17 cellular contexts compared by ENCODE assay signal in the genomic region with DNA sequence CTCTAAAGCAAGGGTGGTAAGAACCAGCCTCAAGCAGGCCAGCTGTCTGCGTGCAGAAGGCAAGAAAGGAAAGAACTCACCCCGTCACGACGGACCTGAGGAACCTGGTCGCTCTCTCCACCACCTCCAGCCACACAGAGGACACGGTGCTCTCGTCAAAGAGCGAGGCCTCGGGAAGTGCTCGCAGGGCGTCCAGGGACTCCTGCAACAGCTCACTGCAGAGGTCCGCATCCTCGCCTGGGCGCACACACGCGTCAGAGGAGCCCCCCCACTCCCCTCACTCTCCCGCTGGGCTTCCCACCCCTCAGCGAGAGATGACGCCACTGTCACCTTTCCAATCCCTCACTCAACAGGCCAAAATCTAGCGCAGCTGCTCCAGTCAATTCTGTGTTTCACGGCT. TPM values are rescaled to one million over a fixed set of nuclear protein-coding genes. Genes with fewer than 3 reads are reported as not detected.
DNase-seq lines count a peak whose midpoint lies in the region; ATAC-seq and TF ChIP-seq lines count a peak whose summit lies in the region.
"Had no signal": no experiment of that assay in that cellular context is flagged by ENCODE, and none has a peak within 500 bp of the region (broad histone marks: within the 10 kb centered on the region; RNA-seq: fewer than 3 reads in every experiment).

No MANE protein-coding gene starts in this region.

- TF ChIP-seq EP300 in SK-N-SH (IDR thresholded peaks at IDR 0.05; ENCODE audit: borderline replicate concordance in 1 of 2, low read depth in 1 of 2, low read length in 1 of 2): no peak

- H3K4me1 Mint-ChIP-seq in brain: peaks cover 10% of the 10 kb centered on the region
- H3K4me1 Mint-ChIP-seq in progenitor cell of endocrine pancreas (ENCODE audit: low read depth): peaks cover 2% of the 10 kb centered on the region
- H3K4me1 Mint-ChIP-seq in T-helper 17 cell: peaks cover 2% of the 10 kb centered on the region
- H3K4me1 Mint-ChIP-seq: CD14-positive monocyte had no signal

- H3K27me3 Mint-ChIP-seq in brain: no peaks in the 10 kb centered on the region
- no peaks in the 10 kb centered on the region for H3K27me3 Mint-ChIP-seq in progenitor cell of endocrine pancreas
- H3K27me3 Mint-ChIP-seq in T-helper 17 cell: no peaks in the 10 kb centered on the region

- no peaks in the 10 kb centered on the region for H3K9me3 ChIP-seq in OCI-LY1 (ENCODE audit: low read length)
- H3K9me3 ChIP-seq in mesodermal cell (ENCODE audit: control insufficient read depth, low read length): no peaks in the 10 kb centered on the region
- no peaks in the 10 kb centered on the region for H3K9me3 ChIP-seq in T-helper 17 cell (ENCODE audit: control insufficient read depth, low read length, poor library complexity, severe bottlenecking)
- no peaks in the 10 kb centered on the region for H3K9me3 ChIP-seq in SK-N-SH
- H3K9me3 ChIP-seq: A549 had no signal

- H3K9me3 Mint-ChIP-seq in brain: no peaks in the 10 kb centered on the region
- H3K9me3 Mint-ChIP-seq in progenitor cell of endocrine pancreas (ENCODE audit: low read depth): no peaks in the 10 kb centered on the region
- H3K9me3 Mint-ChIP-seq: CD8-positive, alpha-beta T cell had no signal

- no peak for TF ChIP-seq CTCF in OCI-LY1 (IDR thresholded peaks at IDR 0.05; ENCODE audit: low read length)
- TF ChIP-seq CTCF in brain (conservative IDR thresholded peaks at IDR 0.05): no peak
- no peak for TF ChIP-seq CTCF in progenitor cell of endocrine pancreas (IDR thresholded peaks at IDR 0.05; ENCODE audit: unreplicated experiment)
- no peak for TF ChIP-seq CTCF in SK-N-SH (IDR thresholded peaks at IDR 0.05)

- H3K9ac ChIP-seq in OCI-LY1 (ENCODE audit: low read length) (no peak overlapping the region), SK-N-SH (no peak overlapping the region)

- H4K20me1 ChIP-seq in OCI-LY1 (ENCODE audit: insufficient read depth, low read length) (no peaks in the 10 kb centered on the region), SK-N-SH (ENCODE audit: insufficient read depth) (no peaks in the 10 kb centered on the region)

- no peak overlapping the region for H3K4me2 ChIP-seq in OCI-LY1 (ENCODE audit: low read length)
- H3K4me2 ChIP-seq in SK-N-SH: no peak overlapping the region
- H3K4me2 ChIP-seq: A549 had no signal

- 93 to 94% methylated on average over 11 to 20 of the region's 21 CpGs for WGBS in mesodermal cell (ENCODE audit: insufficient coverage in 2 of 2), 2 experiments
- WGBS in SK-N-SH (ENCODE audit: low lambda C conversion rate): 96% methylated on average over 21 of the region's 21 CpGs

- no peaks in the 10 kb centered on the region for H3K9me2 ChIP-seq in OCI-LY1 (ENCODE audit: low read depth, low read length)
- no peaks in the 10 kb centered on the region for H3K9me2 ChIP-seq in SK-N-SH

- no peak for ATAC-seq in T-helper 17 cell
- ATAC-seq: CD8-positive, alpha-beta T cell; HCT116 had no signal

- no peak overlapping the region for H3K4me3 ChIP-seq in OCI-LY1 (ENCODE audit: low read depth, low read length, poor library complexity, severe bottlenecking)
- H3K4me3 ChIP-seq in mesodermal cell (ENCODE audit: extremely low read depth, insufficient read depth, low read length, poor library complexity, severe bottlenecking): no peak overlapping the region
- H3K4me3 ChIP-seq in SK-N-SH (ENCODE audit: low read depth in 2 of 2, low read length in 1 of 2): no peak overlapping the region
- H3K4me3 ChIP-seq: A549 had no signal

- H3K79me2 ChIP-seq in OCI-LY1 (ENCODE audit: insufficient read depth, low read length) (0 out of 2 replicates have a peak, but pooled peaks cover 5% of the 10 kb centered on the region), SK-N-SH (ENCODE audit: insufficient read depth) (no peaks in the 10 kb centered on the region)

- POLR2A ChIA-PET in SK-N-SH (lab: Yijun Ruan, JAX): no interaction called here

- H3K27me3 ChIP-seq in OCI-LY1 (ENCODE audit: insufficient read depth, low read length) (no peaks in the 10 kb centered on the region), SK-N-SH (ENCODE audit: insufficient read depth) (no peaks in the 10 kb centered on the region)

- no peak overlapping the region for H3K4me3 Mint-ChIP-seq in brain
- H3K4me3 Mint-ChIP-seq in progenitor cell of endocrine pancreas (ENCODE audit: low read depth): no peak overlapping the region
- no peak overlapping the region for H3K4me3 Mint-ChIP-seq in T-helper 17 cell
- H3K4me3 Mint-ChIP-seq: CD14-positive monocyte; CD8-positive, alpha-beta T cell had no signal

- CTCF ChIA-PET in SK-N-SH (lab: Yijun Ruan, JAX): interaction anchor here (0.8 kb wide), 2 partner anchors 82 to 170 kb away, joined by 3 read pairs; no protein-coding TSS in a partner anchor

- peak overlapping the region in 3 of 5 experiments; percentile 3 to 24 (median 13) for H3K27ac Mint-ChIP-seq in brain
- peak overlapping the region; percentile 42 for H3K27ac Mint-ChIP-seq in progenitor cell of endocrine pancreas
- H3K27ac Mint-ChIP-seq in T-helper 17 cell: no peak overlapping the region
- H3K27ac Mint-ChIP-seq: CD14-positive monocyte; CD8-positive, alpha-beta T cell had no signal

- peaks cover 43% of the 10 kb centered on the region for H3K4me1 ChIP-seq in OCI-LY1 (ENCODE audit: insufficient read depth, low read length, severe bottlenecking)
- H3K4me1 ChIP-seq in mesodermal cell (ENCODE audit: control insufficient read depth, insufficient read depth, low read length, poor library complexity, severe bottlenecking): peaks cover 3% of the 10 kb centered on the region
- no peaks in the 10 kb centered on the region for H3K4me1 ChIP-seq in SK-N-SH (ENCODE audit: control insufficient read depth in 1 of 2, insufficient read depth in 2 of 2, low read depth in 1 of 2, low read length in 1 of 2)
- H3K4me1 ChIP-seq: A549 had no signal

- H3K36me3 ChIP-seq in OCI-LY1 (ENCODE audit: insufficient read depth, low read length) (peaks cover 37% of the 10 kb centered on the region), mesodermal cell (ENCODE audit: control insufficient read depth, insufficient read depth, low read length) (peaks cover 73% of the 10 kb centered on the region), SK-N-SH (replicated peaks in 1 of 2; ENCODE audit: control insufficient read depth in 1 of 2, insufficient read depth in 2 of 2, low read length in 1 of 2) (peaks cover 26 to 41% of the 10 kb centered on the region in 2 experiments)

- TF ChIP-seq RAD21 in SK-N-SH (IDR thresholded peaks at IDR 0.05; ENCODE audit: low read length): no peak

- no peak for DNase-seq in progenitor cell of endocrine pancreas (ENCODE audit: low spot score, unreplicated experiment)
- no peak for DNase-seq in NCI-H1930 (lab: John Stamatoyannopoulos, UW)
- DNase-seq in NK-92 treated with Interleukin-12 subunit alpha and Interleukin-12 subunit beta, amount 100 ng/mL, for 24 hours (lab: John Stamatoyannopoulos, UW): no peak
- DNase-seq in T-helper 17 cell: no peak
- DNase-seq in SK-N-SH: no peak
- DNase-seq: CD8-positive, alpha-beta T cell; COR-L47; DND-41; GF-D8; GOT3; KBM-7 had no signal

- H3K27ac ChIP-seq in OCI-LY1 (ENCODE audit: low read depth, low read length, poor library complexity, severe bottlenecking) (peak overlapping the region; percentile 92), mesodermal cell (ENCODE audit: low read depth, low read length, severe bottlenecking) (peak overlapping the region; percentile 23), SK-N-SH (ENCODE audit: low read depth in 2 of 2, low read length in 1 of 2) (no peak overlapping the region)
- H3K27ac ChIP-seq: A549 had no signal

- no peak overlapping the region for H2AFZ ChIP-seq in OCI-LY1 (ENCODE audit: low read length)
- no peak overlapping the region for H2AFZ ChIP-seq in SK-N-SH (ENCODE audit: low read depth)

- H3F3A ChIP-seq in OCI-LY1 (ENCODE audit: insufficient read depth, low read length): peaks cover 6% of the 10 kb centered on the region; the same call in 1 of the 2 replicates
- no peaks in the 10 kb centered on the region for H3F3A ChIP-seq in SK-N-SH (replicated peaks; ENCODE audit: insufficient read depth)

- H3K36me3 Mint-ChIP-seq in brain (peaks cover 67% of the 10 kb centered on the region), progenitor cell of endocrine pancreas (ENCODE audit: insufficient read depth) (peaks cover 13% of the 10 kb centered on the region), T-helper 17 cell (ENCODE audit: low read depth) (peaks cover 4% of the 10 kb centered on the region)

TF ChIP-seq in SK-N-SH, 30 proteins besides CTCF, POLR2A, EP300 and RAD21 (continues in another document):
- TF ChIP-seq POLR2AphosphoS5 (IDR thresholded peaks at IDR 0.05; ENCODE audit: low read depth, low read length): no peak
- no peak for TF ChIP-seq SIN3A (IDR thresholded peaks at IDR 0.05; ENCODE audit: borderline replicate concordance, low read depth, low read length)
- TF ChIP-seq ZBTB33 (IDR thresholded peaks at IDR 0.05; ENCODE audit: borderline replicate concordance, low read depth): no peak
- no peak for TF ChIP-seq GABPA (IDR thresholded peaks at IDR 0.05; ENCODE audit: low read depth)
- TF ChIP-seq YY1 (IDR thresholded peaks at IDR 0.05; ENCODE audit: low read depth): no peak

RNA-seq across cellular contexts. Expression of gene HERC2, which starts 47.8 kb away (rescaled TPM):
- polyA plus RNA-seq in brain (ENCODE audit: insufficient read depth, low read depth, low replicate concordance) (96.3 TPM), SK-N-SH (2012; rRNA removed) (18.9 and 22.3 TPM in 2 replicates)
- polyA plus RNA-seq in mesodermal cell (2013, experiment 1 of 2): 29.9 TPM
- polyA plus RNA-seq in mesodermal cell (2013, experiment 2 of 2): 20.9 TPM
- total RNA-seq in progenitor cell of endocrine pancreas (86.2 and 94.6 TPM in 2 replicates), T-helper 17 cell (10 to 100 TPM; 32.9 to 39.1 TPM)
- polyA plus RNA-seq in SK-N-SH (2012; cell fraction: cytosol; rRNA removed): 14.0 and 16.4 TPM in 2 replicates
- 65.0 and 72.4 TPM in 2 replicates for polyA plus RNA-seq in SK-N-SH (2012; cell fraction: nucleus; rRNA removed)

Comparison
In these comparisons a context has a peak if more than half of its experiments do, and no peak if none do; other contexts are left out.
1. H3K27ac ChIP-seq: peak in OCI-LY1 (single experiment) and mesodermal cell (single experiment); none in SK-N-SH (0 of 2).